ENCODE assay signal across 15 cellular contexts in the genomic region with DNA sequence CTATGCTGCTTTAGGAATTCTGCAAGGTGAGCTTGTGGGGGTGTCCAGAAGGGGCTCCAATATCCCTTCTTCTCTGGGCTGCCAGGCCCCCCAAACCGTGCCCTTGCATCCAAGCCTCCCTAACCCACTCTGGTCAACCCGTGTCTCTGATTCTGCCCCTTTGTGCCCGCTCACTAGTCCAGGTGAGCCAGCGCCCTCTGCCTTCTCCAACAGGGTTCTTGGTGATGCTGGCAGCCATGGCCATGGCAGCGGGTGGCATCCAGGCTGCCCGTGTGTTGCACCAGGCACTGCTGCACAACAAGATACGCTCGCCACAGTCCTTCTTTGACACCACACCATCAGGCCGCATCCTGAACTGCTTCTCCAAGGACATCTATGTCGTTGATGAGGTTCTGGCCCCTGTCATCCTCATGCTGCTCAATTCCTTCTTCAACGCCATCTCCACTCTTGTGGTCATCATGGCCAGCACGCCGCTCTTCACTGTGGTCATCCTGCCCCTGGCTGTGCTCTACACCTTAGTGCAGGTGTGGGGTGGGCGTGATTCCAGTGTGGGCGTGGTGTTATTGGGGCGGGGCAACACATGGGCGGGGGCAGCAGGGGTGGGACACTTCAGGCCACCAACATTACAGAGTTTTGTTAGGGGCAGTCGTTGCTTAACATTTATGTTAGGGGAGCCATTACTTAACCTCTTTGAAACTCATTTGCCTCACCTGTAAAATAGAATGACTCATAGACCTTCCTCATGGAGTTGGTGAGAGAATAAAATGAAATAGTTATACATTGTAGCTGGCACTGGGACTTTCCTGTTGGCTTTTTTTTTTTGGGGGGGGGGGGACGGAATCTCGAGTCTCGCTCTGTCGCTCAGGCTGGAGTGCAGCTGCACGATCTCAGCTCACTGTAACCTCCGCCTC. TPM values are rescaled to one million over a fixed set of nuclear protein-coding genes. Genes with fewer than 3 reads are reported as not detected.
DNase-seq lines count a peak whose midpoint lies in the region; ATAC-seq and TF ChIP-seq lines count a peak whose summit lies in the region.
"Had no signal": no experiment of that assay in that cellular context is flagged by ENCODE, and none has a peak within 500 bp of the region (broad histone marks: within the 10 kb centered on the region; RNA-seq: fewer than 3 reads in every experiment).

No MANE protein-coding gene starts in this region.

- no peak overlapping the region for H2BK5ac ChIP-seq in neuronal stem cell (ENCODE audit: low read length)

- no peak overlapping the region for H2BK12ac ChIP-seq in neuronal stem cell (ENCODE audit: low read length)

- H3K79me1 ChIP-seq in neuronal stem cell (ENCODE audit: low read depth, low read length) = no peaks in the 10 kb centered on the region

- peak overlapping the region; percentile 59 for H3K23ac ChIP-seq in neuronal stem cell (ENCODE audit: low read depth, low read length, poor library complexity)

- H3K18ac ChIP-seq in neuronal stem cell (ENCODE audit: low read length) = peak overlapping the region; percentile 67

- H3K27me3 ChIP-seq in neuronal stem cell (ENCODE audit: control insufficient read depth in 3 of 3, insufficient read depth in 3 of 3, low read depth in 1 of 3, low read length in 3 of 3) = peaks cover 0 to 29% (median 0%) of the 10 kb centered on the region in 3 experiments
- H3K27me3 ChIP-seq in heart right ventricle = no peaks in the 10 kb centered on the region
- H3K27me3 ChIP-seq: BLaER1 treated with 17β-estradiol and CSF1 and Interleukin-3, amounts not matched to agents 10 nM and 100 nM had no signal

- H3K4me3 ChIP-seq in neuronal stem cell (ENCODE audit: low read length in 2 of 2) (no peak overlapping the region), heart right ventricle (no peak overlapping the region)
- H3K4me3 ChIP-seq: BLaER1 treated with 17β-estradiol and CSF1 and Interleukin-3, amounts not matched to agents 10 nM and 100 nM had no signal

- no peak overlapping the region for H3K4me2 ChIP-seq in neuronal stem cell (ENCODE audit: insufficient read depth, low read length, poor library complexity, severe bottlenecking)
- H3K4me2 ChIP-seq: BLaER1 treated with 17β-estradiol and CSF1 and Interleukin-3, amounts not matched to agents 10 nM and 100 nM; SK-N-SH had no signal

- no peak overlapping the region for H3K27ac ChIP-seq in neuronal stem cell (replicated peaks; ENCODE audit: low read length)
- H3K27ac ChIP-seq in heart right ventricle = no peak overlapping the region
- H3K27ac ChIP-seq: 22Rv1; BLaER1 treated with 17β-estradiol and CSF1 and Interleukin-3, amounts not matched to agents 10 nM and 100 nM had no signal

- H3K9ac ChIP-seq in neuronal stem cell (ENCODE audit: low read depth, low read length, poor library complexity) = no peak overlapping the region
- H3K9ac ChIP-seq: BLaER1 treated with 17β-estradiol and CSF1 and Interleukin-3, amounts not matched to agents 10 nM and 100 nM; SK-N-SH had no signal

- H3K36me3 ChIP-seq in neuronal stem cell (replicated peaks in 1 of 2; ENCODE audit: control insufficient read depth in 2 of 2, insufficient read depth in 2 of 2, low read length in 2 of 2) (no peaks in the 10 kb centered on the region), heart right ventricle (no peaks in the 10 kb centered on the region)
- H3K36me3 ChIP-seq: BLaER1 treated with 17β-estradiol and CSF1 and Interleukin-3, amounts not matched to agents 10 nM and 100 nM had no signal

- no peak overlapping the region for H2BK15ac ChIP-seq in neuronal stem cell (ENCODE audit: low read length)

- peak overlapping the region; percentile 30 for H2AK5ac ChIP-seq in neuronal stem cell (ENCODE audit: low read depth, low read length)

- H3K9me3 ChIP-seq in neuronal stem cell (replicated peaks in 1 of 2; ENCODE audit: control insufficient read depth in 2 of 2, insufficient read depth in 1 of 2, low read depth in 1 of 2, low read length in 2 of 2) = no peaks in the 10 kb centered on the region
- H3K9me3 ChIP-seq in heart right ventricle = no peaks in the 10 kb centered on the region
- H3K9me3 ChIP-seq: BLaER1 treated with 17β-estradiol and CSF1 and Interleukin-3, amounts not matched to agents 10 nM and 100 nM; SK-N-SH had no signal

- no peak overlapping the region for H3K4ac ChIP-seq in neuronal stem cell (ENCODE audit: low read length)

- H3K4me1 ChIP-seq in neuronal stem cell (ENCODE audit: control insufficient read depth in 2 of 2, insufficient read depth in 1 of 2, low read depth in 1 of 2, low read length in 2 of 2) (peaks cover 3% of the 10 kb centered on the region in 2 donors), heart right ventricle (peaks cover 0 to 9% (median 3%) of the 10 kb centered on the region in 9 donors)

- H4K91ac ChIP-seq in neuronal stem cell (ENCODE audit: low read depth, low read length, poor library complexity) = no peak overlapping the region

- no peak overlapping the region for H3K14ac ChIP-seq in neuronal stem cell (ENCODE audit: low read length)

- ATAC-seq in Right ventricle myocardium inferior = no peak
- ATAC-seq in Right ventricle myocardium superior (ENCODE audit: poor library complexity) = no peak
- no peak for ATAC-seq in HG03432 (IDR thresholded peaks at IDR 0.05; ENCODE audit: unreplicated experiment)
- no peak for ATAC-seq in GM18907 (IDR thresholded peaks at IDR 0.05; ENCODE audit: unreplicated experiment)
- no peak for ATAC-seq in heart right ventricle

- TF ChIP-seq CTCF in heart right ventricle (IDR thresholded peaks at IDR 0.05) = no peak

- no CpG with 5 or more reads among the region's 24 CpGs for WGBS in neuronal stem cell (ENCODE audit: extremely low coverage in 2 of 2, insufficient read length in 2 of 2, insufficient replicate concordance in 1 of 2), 2 donors
- 90 to 92% methylated on average over 24 of the region's 24 CpGs for WGBS in heart right ventricle, 2 donors

- no peak overlapping the region for H2BK120ac ChIP-seq in neuronal stem cell (ENCODE audit: low read depth, low read length)

- peak overlapping the region; percentile 68 for H4K8ac ChIP-seq in neuronal stem cell (ENCODE audit: low read depth, low read length)

- DNase-seq in Right ventricle myocardium inferior (ENCODE audit: missing footprints) (peak; percentile 55), Right ventricle myocardium superior (no peak), iPS-NIHi7 (ENCODE audit: extremely low spot score) (peak; percentile 10), neuronal stem cell (ENCODE audit: low spot score) (no peak), heart right ventricle (no peak)
- no peak for DNase-seq in central memory CD4-positive, alpha-beta T cell
- DNase-seq: KG1, NCI-H1092, NCI-H2227 treated with DMSO at 0.1 percent for 48 hours, OCI-M1, SK-N-SH had no signal

- intact Hi-C loops in Right ventricle myocardium inferior (cut with DNase I) (no loop called here), Right ventricle myocardium superior (cut with DNase I) (no loop called here), heart right ventricle (cut with DNase I) (loop anchor here in 3 of 10 donors (5.0 kb wide), 3 partner anchors 39 to 124 kb away; partner anchors contain the start of gene ABCC3 (in 1 of the 3))

- no peak overlapping the region for H2AFZ ChIP-seq in neuronal stem cell (ENCODE audit: low read length)

RNA-seq across cellular contexts. Expression of gene ANKRD40, which starts 31.4 kb away (rescaled TPM):
- 60.9 TPM for total RNA-seq in Right ventricle myocardium inferior
- total RNA-seq in Right ventricle myocardium superior = 58.4 TPM
- polyA plus RNA-seq in neuronal stem cell (2013, experiment 1 of 2) = 45.4 TPM
- 45.9 TPM for polyA plus RNA-seq in neuronal stem cell (2013, experiment 2 of 2)
- 10 to 100 TPM; 39.0 to 56.8 (median 43.6) TPM for total RNA-seq in heart right ventricle
- 10 to 100 TPM; 18.2 to 20.6 TPM for polyA plus RNA-seq in heart right ventricle

RNA-seq across cellular contexts. Expression of gene ABCC3, which starts 41.6 kb away (rescaled TPM):
- total RNA-seq in Right ventricle myocardium inferior = 0.68 TPM
- 0.43 TPM for total RNA-seq in Right ventricle myocardium superior
- polyA plus RNA-seq in neuronal stem cell (2013, experiment 1 of 2) = 0.26 TPM
- polyA plus RNA-seq in neuronal stem cell (2013, experiment 2 of 2) = 0.22 TPM
- 1 to 10 TPM in 6 of 10 donors, under 1 TPM in 3, not detected in 1; 0.23 to 5.7 (median 1.1) TPM for total RNA-seq in heart right ventricle
- polyA plus RNA-seq in heart right ventricle = 1 to 10 TPM in 1 of 2 donors, under 1 TPM in 1; 0.41 to 2.0 TPM

RNA-seq across cellular contexts. Expression of gene LUC7L3, which starts 43.1 kb away (rescaled TPM):
- 49.3 TPM for total RNA-seq in Right ventricle myocardium inferior
- 58.1 TPM for total RNA-seq in Right ventricle myocardium superior
- 430 TPM for polyA plus RNA-seq in neuronal stem cell (2013, experiment 1 of 2)
- polyA plus RNA-seq in neuronal stem cell (2013, experiment 2 of 2) = 437 TPM
- total RNA-seq in heart right ventricle = 10 to 100 TPM; 35.7 to 63.9 (median 46.8) TPM
- polyA plus RNA-seq in heart right ventricle = 100 to 1,000 TPM in 1 of 2 donors, 10 to 100 TPM in 1; 33.7 to 188 TPM

Comparison
In these comparisons a context has a peak if more than half of its experiments do, and no peak if none do; other contexts are left out.
1. DNase-seq: peak in Right ventricle myocardium inferior (single experiment) and iPS-NIHi7 (single experiment); none in Right ventricle myocardium superior (single experiment), neuronal stem cell (single experiment), central memory CD4-positive, alpha-beta T cell (single experiment) and heart right ventricle (0 of 2).